Comparison of ENCODE assay signal across 26 cellular contexts in the genomic region with DNA sequence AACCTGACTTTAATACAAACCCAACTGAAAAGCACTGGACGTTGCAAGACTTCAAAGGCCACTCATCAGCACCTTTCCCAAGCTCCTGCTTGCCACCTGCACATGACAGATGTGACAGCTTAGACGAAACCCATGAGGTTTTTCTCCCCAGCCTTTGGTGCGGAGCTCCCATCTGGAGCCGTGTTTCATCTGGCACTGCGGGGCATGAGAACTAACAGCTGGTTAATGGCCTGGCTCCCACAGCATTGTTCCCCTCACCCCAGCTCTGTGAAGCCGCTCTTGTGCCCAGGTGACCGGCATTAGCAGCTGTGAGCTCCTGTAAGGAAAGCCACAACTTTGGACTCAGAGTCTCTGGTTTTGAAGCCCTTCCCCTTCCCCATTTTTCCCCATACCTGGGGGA. TPM values are rescaled to one million over a fixed set of nuclear protein-coding genes. Genes with fewer than 3 reads are reported as not detected.
A peak's percentile ranks its signal among the peaks of the same experiment; 100 is the strongest.
DNase-seq lines count a peak whose midpoint lies in the region; FAIRE-seq and TF ChIP-seq lines count a peak whose summit lies in the region.
"Had no signal": no experiment of that assay in that cellular context is flagged by ENCODE, and none has a peak within 500 bp of the region (broad histone marks: within the 10 kb centered on the region; RNA-seq: fewer than 3 reads in every experiment).

No MANE protein-coding gene starts in this region.

- H3K36me3 Mint-ChIP-seq in osteocyte (ENCODE audit: unreplicated experiment) = no peaks in the 10 kb centered on the region

- H3K9ac ChIP-seq in colonic mucosa (ENCODE audit: low read depth in 2 of 2, low read length in 2 of 2) = no peak overlapping the region
- H3K9ac ChIP-seq: BLaER1 treated with 17β-estradiol and CSF1 and Interleukin-3, amounts not matched to agents 10 nM and 100 nM; KMS-11 had no signal

- no peak for FAIRE-seq in D721Med (lab: Jason Lieb, UNC)
- FAIRE-seq: A549, GM12892, H1 had no signal

- H3K4me3 Mint-ChIP-seq in osteocyte (ENCODE audit: unreplicated experiment) = no peak overlapping the region
- H3K4me3 Mint-ChIP-seq: CD4-positive, alpha-beta T cell had no signal

- intact Hi-C loops in vagina (cut with DNase I) (no loop called here), colonic mucosa (cut with DNase I) (no loop called here)

- H3K36me3 ChIP-seq in vagina (no peaks in the 10 kb centered on the region), colonic mucosa (no peaks in the 10 kb centered on the region)
- H3K36me3 ChIP-seq: BLaER1 treated with 17β-estradiol and CSF1 and Interleukin-3, amounts not matched to agents 10 nM and 100 nM had no signal

- TF ChIP-seq CTCF in osteocyte (IDR thresholded peaks at IDR 0.05) (no peak), D721Med (IDR thresholded peaks at IDR 0.05; ENCODE audit: insufficient read depth, missing control alignments) (no peak), vagina (IDR thresholded peaks at IDR 0.05) (no peak), colonic mucosa (IDR thresholded peaks at IDR 0.05) (no peak)

- peak; percentile 59 for DNase-seq in DMS 273 treated with DMSO at 0.1 percent for 48 hours (lab: John Stamatoyannopoulos, UW)
- DNase-seq in NCI-H1694 treated with DMSO at 0.1 percent for 48 hours (lab: John Stamatoyannopoulos, UW) = peak; percentile 58
- peak; percentile 33 for DNase-seq in NCI-H69 (lab: John Stamatoyannopoulos, UW)
- DNase-seq in osteocyte (ENCODE audit: extremely low spot score, unreplicated experiment) = peak; percentile 74
- no peak for DNase-seq in D721Med (ENCODE audit: insufficient read length, low spot score)
- no peak for DNase-seq in vagina (ENCODE audit: extremely low spot score in 2 of 2)
- no peak for DNase-seq in colonic mucosa
- DNase-seq: AML-193; CD4-positive, alpha-beta T cell; COR-L47; DND-41; HCEC 1CT; MM.1S; NCI-H1417 treated with DMSO at 0.1 percent for 48 hours; NCI-H187 treated with DMSO at 0.1 percent for 48 hours; NCI-H2107; NCI-H226; NCI-H510A treated with DMSO at 0.1 percent for 48 hours; SHP77 treated with DMSO at 0.1 percent for 48 hours had no signal

- H3K27ac ChIP-seq in vagina = no peak overlapping the region
- no peak overlapping the region for H3K27ac ChIP-seq in colonic mucosa
- H3K27ac ChIP-seq: A549; BLaER1 treated with 17β-estradiol and CSF1 and Interleukin-3, amounts not matched to agents 10 nM and 100 nM; KMS-11 had no signal

- H3K27me3 Mint-ChIP-seq in osteocyte (ENCODE audit: unreplicated experiment) = no peaks in the 10 kb centered on the region

- H3K9me3 ChIP-seq in vagina (no peaks in the 10 kb centered on the region), colonic mucosa (no peaks in the 10 kb centered on the region)
- H3K9me3 ChIP-seq: A549; BLaER1 treated with 17β-estradiol and CSF1 and Interleukin-3, amounts not matched to agents 10 nM and 100 nM had no signal

- H3K4me3 ChIP-seq in vagina (no peak overlapping the region), colonic mucosa (no peak overlapping the region)
- H3K4me3 ChIP-seq: A549; BLaER1 treated with 17β-estradiol and CSF1 and Interleukin-3, amounts not matched to agents 10 nM and 100 nM had no signal

- TF ChIP-seq POLR2A in vagina (IDR thresholded peaks at IDR 0.05) = no peak

- no peaks in the 10 kb centered on the region for H3K4me1 Mint-ChIP-seq in osteocyte (ENCODE audit: unreplicated experiment)

- no peaks in the 10 kb centered on the region for H3K4me1 ChIP-seq in vagina
- no peaks in the 10 kb centered on the region for H3K4me1 ChIP-seq in colonic mucosa
- H3K4me1 ChIP-seq: A549 had no signal

- H3K9me3 Mint-ChIP-seq in osteocyte (ENCODE audit: unreplicated experiment) = peaks cover 6% of the 10 kb centered on the region
- H3K9me3 Mint-ChIP-seq: CD4-positive, alpha-beta T cell had no signal

- H3K27ac Mint-ChIP-seq in osteocyte (ENCODE audit: unreplicated experiment) = no peak overlapping the region
- H3K27ac Mint-ChIP-seq: CD4-positive, alpha-beta T cell had no signal

- no peaks in the 10 kb centered on the region for H3K27me3 ChIP-seq in vagina
- no peaks in the 10 kb centered on the region for H3K27me3 ChIP-seq in colonic mucosa
- H3K27me3 ChIP-seq: BLaER1 treated with 17β-estradiol and CSF1 and Interleukin-3, amounts not matched to agents 10 nM and 100 nM had no signal

RNA-seq across cellular contexts. Expression of a gene that starts 50.9 kb away (rescaled TPM):
- not detected in 2 replicates for total RNA-seq in osteocyte
- total RNA-seq in vagina = 0.98 TPM
- total RNA-seq in colonic mucosa = under 1 TPM; 0.02 to 0.16 TPM
- total RNA-seq: CD4-positive, alpha-beta T cell; OCI-LY7; T-helper 1 cell treated with Interleukin-12 subunit alpha and Interleukin-12 subunit beta and Interleukin-4 antibody, amounts not matched to agents 30 ng/mL and 1 ng/mL, for 36 hours had no signal

Comparison
In these comparisons a context has a peak if more than half of its experiments do, and no peak if none do; other contexts are left out.
1. DNase-seq: peak in DMS 273 treated with DMSO at 0.1 percent for 48 hours (single experiment), NCI-H1694 treated with DMSO at 0.1 percent for 48 hours (single experiment), NCI-H69 (single experiment) and osteocyte (single experiment); none in D721Med (single experiment), vagina (0 of 2) and colonic mucosa (single experiment).